Comparison of ENCODE assay signal across 9 cellular contexts in genomic region chr2:21256006-21256405, GRCh38.
DNase-seq lines count a peak whose midpoint lies in the region; ATAC-seq, FAIRE-seq and TF ChIP-seq lines count a peak whose summit lies in the region.
"Had no signal": no experiment of that assay in that cellular context is flagged by ENCODE, and none has a peak within 500 bp of the region (broad histone marks: within the 10 kb centered on the region; RNA-seq: fewer than 3 reads in every experiment).

No MANE protein-coding gene starts in this region.

- no peak overlapping the region for H3K27ac ChIP-seq in lower lobe of right lung
- H3K27ac ChIP-seq in RWPE1: no peak overlapping the region
- H3K27ac ChIP-seq: 22Rv1 had no signal

- DNase-seq in DMS153 (lab: John Stamatoyannopoulos, UW) (peak; percentile 80), DMS153 treated with DMSO at 0.1 percent for 48 hours (lab: John Stamatoyannopoulos, UW; ENCODE audit: unreplicated experiment) (no peak), HTR-8/SVneo (ENCODE audit: insufficient read length, low spot score) (no peak), astrocyte of the spinal cord (ENCODE audit: low read depth, low spot score) (peak; percentile 55), lower lobe of right lung (no peak), RWPE1 (ENCODE audit: low spot score) (no peak)
- DNase-seq in activated T-helper 1 cell treated with anti-CD3 and anti-CD28 coated beads, Interleukin-12 subunit alpha, Interleukin-12 subunit beta, Interleukin-2, Interleukin-4 antibody, amounts not matched to agents 30 ng/mL and 10 ng/mL and 1 ng/mL, durations not matched to agents 14 hours and 24 hours and 36 hours (ENCODE audit: low spot score): no peak

- no peaks in the 10 kb centered on the region for H3K9me3 ChIP-seq in lower lobe of right lung

- H3K4me3 ChIP-seq in astrocyte of the spinal cord (ENCODE audit: low read depth, low read length): no peak overlapping the region
- no peak overlapping the region for H3K4me3 ChIP-seq in lower lobe of right lung

- POLR2A ChIA-PET in RWPE1 (lab: Yijun Ruan, JAX; ENCODE audit: low non-redundant PET): no interaction called here

- H3K4me1 ChIP-seq in lower lobe of right lung: no peaks in the 10 kb centered on the region

- TF ChIP-seq CTCF in astrocyte of the spinal cord (IDR thresholded peaks at IDR 0.05; ENCODE audit: low read depth, low read length) (no peak), lower lobe of right lung (IDR thresholded peaks at IDR 0.05) (no peak), RWPE1 (conservative IDR thresholded peaks at IDR 0.05; ENCODE audit: low read depth) (no peak)

- no peaks in the 10 kb centered on the region for H3K4me1 Mint-ChIP-seq in activated T-helper 1 cell treated with anti-CD3 and anti-CD28 coated beads, Interleukin-12 subunit alpha, Interleukin-12 subunit beta, Interleukin-2, Interleukin-4 antibody, amounts not matched to agents 30 ng/mL and 10 ng/mL and 1 ng/mL, durations not matched to agents 14 hours and 24 hours and 36 hours (ENCODE audit: low read depth)

- H3K4me3 Mint-ChIP-seq in activated T-helper 1 cell treated with anti-CD3 and anti-CD28 coated beads, Interleukin-12 subunit alpha, Interleukin-12 subunit beta, Interleukin-2, Interleukin-4 antibody, amounts not matched to agents 30 ng/mL and 10 ng/mL and 1 ng/mL, durations not matched to agents 14 hours and 24 hours and 36 hours: no peak overlapping the region

- H3K36me3 ChIP-seq in lower lobe of right lung: no peaks in the 10 kb centered on the region

- CTCF ChIA-PET in RWPE1 (lab: Yijun Ruan, JAX): no interaction called here

- intact Hi-C loops in lower lobe of right lung (cut with DNase I): no loop called here
- intact Hi-C loops in activated T-helper 1 cell treated with anti-CD3 and anti-CD28 coated beads, Interleukin-12 subunit alpha, Interleukin-12 subunit beta, Interleukin-2, Interleukin-4 antibody, amounts not matched to agents 30 ng/mL and 10 ng/mL and 1 ng/mL, durations not matched to agents 14 hours and 24 hours and 36 hours (cut with micrococcal nuclease): no loop called here

- ATAC-seq in lower lobe of right lung (peak; percentile 80 to 88), HG02571 (IDR thresholded peaks at IDR 0.05; ENCODE audit: unreplicated experiment) (no peak)

- no peaks in the 10 kb centered on the region for H3K9me3 Mint-ChIP-seq in activated T-helper 1 cell treated with anti-CD3 and anti-CD28 coated beads, Interleukin-12 subunit alpha, Interleukin-12 subunit beta, Interleukin-2, Interleukin-4 antibody, amounts not matched to agents 30 ng/mL and 10 ng/mL and 1 ng/mL, durations not matched to agents 14 hours and 24 hours and 36 hours

- peak; percentile 13 for FAIRE-seq in HTR-8/SVneo (lab: Jason Lieb, UNC)

- in situ Hi-C loops in astrocyte of the spinal cord (cut with HindIII; ENCODE audit: low sequenced_read_pairs): no loop called here

- no peak overlapping the region for H3K27ac Mint-ChIP-seq in activated T-helper 1 cell treated with anti-CD3 and anti-CD28 coated beads, Interleukin-12 subunit alpha, Interleukin-12 subunit beta, Interleukin-2, Interleukin-4 antibody, amounts not matched to agents 30 ng/mL and 10 ng/mL and 1 ng/mL, durations not matched to agents 14 hours and 24 hours and 36 hours

- no peaks in the 10 kb centered on the region for H3K36me3 Mint-ChIP-seq in activated T-helper 1 cell treated with anti-CD3 and anti-CD28 coated beads, Interleukin-12 subunit alpha, Interleukin-12 subunit beta, Interleukin-2, Interleukin-4 antibody, amounts not matched to agents 30 ng/mL and 10 ng/mL and 1 ng/mL, durations not matched to agents 14 hours and 24 hours and 36 hours (ENCODE audit: low read depth)

- no peaks in the 10 kb centered on the region for H3K27me3 Mint-ChIP-seq in activated T-helper 1 cell treated with anti-CD3 and anti-CD28 coated beads, Interleukin-12 subunit alpha, Interleukin-12 subunit beta, Interleukin-2, Interleukin-4 antibody, amounts not matched to agents 30 ng/mL and 10 ng/mL and 1 ng/mL, durations not matched to agents 14 hours and 24 hours and 36 hours (ENCODE audit: insufficient read depth)

- H3K27me3 ChIP-seq in lower lobe of right lung (ENCODE audit: low read depth): no peaks in the 10 kb centered on the region

Comparison
In these comparisons a context has a peak if more than half of its experiments do, and no peak if none do; other contexts are left out.
1. DNase-seq: peak in DMS153 (single experiment) and astrocyte of the spinal cord (single experiment); none in DMS153 treated with DMSO at 0.1 percent for 48 hours (single experiment), HTR-8/SVneo (single experiment), lower lobe of right lung (single experiment), activated T-helper 1 cell treated with anti-CD3 and anti-CD28 coated beads, Interleukin-12 subunit alpha, Interleukin-12 subunit beta, Interleukin-2, Interleukin-4 antibody, amounts not matched to agents 30 ng/mL and 10 ng/mL and 1 ng/mL, durations not matched to agents 14 hours and 24 hours and 36 hours (single experiment) and RWPE1 (single experiment).